In the genomic region with DNA sequence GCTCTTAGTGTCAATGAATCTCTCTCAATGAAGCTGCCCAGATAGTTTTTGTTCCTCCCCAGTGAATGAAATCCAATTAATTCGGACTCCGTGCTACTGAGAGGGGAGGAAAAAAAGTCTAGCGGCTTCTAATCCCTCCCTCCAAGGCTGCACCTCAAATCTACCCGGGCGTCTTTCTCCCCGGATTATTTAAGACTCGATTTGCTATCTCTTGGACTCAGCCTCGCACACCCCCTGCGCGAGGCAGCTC, we compare ENCODE assay signal across 8 cellular contexts. TPM values are rescaled to one million over a fixed set of nuclear protein-coding genes. Genes with fewer than 3 reads are reported as not detected.
A peak's percentile ranks its signal among the peaks of the same experiment; 100 is the strongest.
DNase-seq lines count a peak whose midpoint lies in the region; ATAC-seq and TF ChIP-seq lines count a peak whose summit lies in the region.

No MANE protein-coding gene starts in this region.

- WGBS in lung, 2 donors = 0 to 1% methylated on average over 10 of the region's 10 CpGs

- H3K9me3 ChIP-seq in ascending aorta = no peaks in the 10 kb centered on the region
- H3K9me3 ChIP-seq in lung (ENCODE audit: control insufficient read depth in 2 of 2, insufficient read depth in 1 of 2, low read length in 1 of 2) = peaks cover 0 to 1% of the 10 kb centered on the region in 2 donors
- no peaks in the 10 kb centered on the region for H3K9me3 ChIP-seq in vagina

- TF ChIP-seq POLR2A in vagina (IDR thresholded peaks at IDR 0.05) = peak; percentile 69 to 91

- H3K27me3 ChIP-seq in ascending aorta = no peaks in the 10 kb centered on the region
- no peaks in the 10 kb centered on the region for H3K27me3 ChIP-seq in lung (ENCODE audit: control insufficient read depth, insufficient read depth)
- H3K27me3 ChIP-seq in vagina = no peaks in the 10 kb centered on the region

- DNase-seq in Right ventricle myocardium inferior (ENCODE audit: missing footprints) (no peak), cardiac septum (ENCODE audit: low spot score) (no peak), ascending aorta (ENCODE audit: low spot score in 2 of 2) (no peak), lung (ENCODE audit: low spot score) (no peak), vagina (ENCODE audit: extremely low spot score in 2 of 2) (no peak), HUDEP-2 (lab: John Stamatoyannopoulos, UW; ENCODE audit: unreplicated experiment in 76 of 76) (no peak)
- no peak for DNase-seq in stimulated activated CD4-positive, alpha-beta T cell treated with anti-CD3 and anti-CD28 coated beads, Interleukin-2, amount 100 ng/mL, for 24 hours

- peak overlapping the region; percentile 100 for H3K27ac ChIP-seq in ascending aorta
- H3K27ac ChIP-seq in lung (ENCODE audit: low read depth in 1 of 2, low read length in 1 of 2) = peak overlapping the region; percentile 99 to 100
- peak overlapping the region; percentile 93 for H3K27ac ChIP-seq in vagina

- ATAC-seq in Right ventricle myocardium inferior (peak; percentile 0), lung (ENCODE audit: insufficient read depth, low FRiP score) (no peak), GM19455 (IDR thresholded peaks at IDR 0.05; ENCODE audit: unreplicated experiment) (no peak)

- H3K4me3 ChIP-seq in ascending aorta (peak overlapping the region; percentile 84 to 98), lung (peak overlapping the region; percentile 79), vagina (peak overlapping the region; percentile 77 to 81)

- H3K36me3 ChIP-seq in ascending aorta = peaks cover 0 to 21% of the 10 kb centered on the region in 2 donors
- peaks cover 0 to 10% of the 10 kb centered on the region in 2 donors for H3K36me3 ChIP-seq in lung (ENCODE audit: control insufficient read depth in 2 of 2, insufficient read depth in 2 of 2, low read length in 2 of 2)
- H3K36me3 ChIP-seq in vagina = peaks cover 0 to 9% of the 10 kb centered on the region in 2 donors

- TF ChIP-seq CTCF in ascending aorta (IDR thresholded peaks at IDR 0.05) (no peak), lung (IDR thresholded peaks at IDR 0.05; ENCODE audit: control extremely low read depth, extremely low read depth) (no peak), vagina (IDR thresholded peaks at IDR 0.05) (no peak)

- intact Hi-C loops in Right ventricle myocardium inferior (cut with DNase I) (loop anchor here (2.0 to 10.0 kb wide), 6 partner anchors 101 to 353 kb away; a partner anchor contains a TSS), cardiac septum (cut with DNase I) (loop anchor here (1.0 to 10.0 kb wide), 8 partner anchors 35 to 300 kb away; a partner anchor contains a TSS), ascending aorta (cut with DNase I) (loop anchor here (1.0 to 10.0 kb wide), 10 partner anchors 22 to 1207 kb away; a partner anchor contains a TSS), vagina (cut with DNase I) (loop anchor here (2.0 kb wide), 1 partner anchor 101 kb away; no protein-coding TSS in a partner anchor)

- H3K4me1 ChIP-seq in ascending aorta = peaks cover 9 to 26% of the 10 kb centered on the region in 2 donors
- H3K4me1 ChIP-seq in lung (ENCODE audit: control insufficient read depth in 2 of 2, insufficient read depth in 2 of 2, low read length in 2 of 2) = peaks cover 0 to 9% of the 10 kb centered on the region in 2 donors
- peaks cover 32% of the 10 kb centered on the region for H3K4me1 ChIP-seq in vagina

RNA-seq across cellular contexts. Expression of a gene that starts 0.1 kb away (rescaled TPM):
- 25.0 TPM for total RNA-seq in Right ventricle myocardium inferior
- total RNA-seq in cardiac septum = 28.9 TPM
- 370 TPM for total RNA-seq in ascending aorta
- total RNA-seq in lung = 100 to 1,000 TPM; 168 to 187 TPM
- polyA plus RNA-seq in lung = 100 to 1,000 TPM in 1 of 2 donors, 10 to 100 TPM in 1; 37.8 to 141 TPM
- total RNA-seq in vagina = 51.1 TPM
